In genomic region chr18:10793730-10794370, GRCh38 we compare ENCODE assay signal across 30 cellular contexts.
"Had no signal": no experiment of that assay in that cellular context is flagged by ENCODE, and none has a peak within 500 bp of the region (broad histone marks: within the 10 kb centered on the region; RNA-seq: fewer than 3 reads in every experiment).

No MANE protein-coding gene starts in this region.

- H3K27ac ChIP-seq: adrenal gland, body of pancreas, breast epithelium, SJSA1 had no signal

- ATAC-seq: activated naive CD4-positive, alpha-beta T cell treated with anti-CD3 and anti-CD28 coated beads, Interleukin-2, amount 50 U/mL, for 72 hours; activated T-cell treated with anti-CD3 and anti-CD28 coated beads, Interleukin-2, amount 50 U/mL, for 4 hours; body of pancreas; Panc1 had no signal

- H3K4me1 Mint-ChIP-seq: activated CD4-positive, alpha-beta T cell treated with anti-CD3 and anti-CD28 coated beads, Interleukin-2, amount 10 ng/mL, durations not matched to agents 7 days and 5 days had no signal

- H3K27ac Mint-ChIP-seq: activated CD4-positive, alpha-beta memory T cell treated with anti-CD3 and anti-CD28 coated beads for 36 hours; activated CD4-positive, alpha-beta T cell treated with anti-CD3 and anti-CD28 coated beads, Interleukin-2, amount 10 ng/mL, durations not matched to agents 7 days and 5 days; activated naive CD4-positive, alpha-beta T cell treated with anti-CD3 and anti-CD28 coated beads for 36 hours; activated naive CD4-positive, alpha-beta T cell treated with anti-CD3 and anti-CD28 coated beads, Interleukin-2, amount 50 U/mL, for 72 hours; activated T-helper 1 cell treated with anti-CD3 and anti-CD28 coated beads, Interleukin-12 subunit alpha, Interleukin-12 subunit beta, Interleukin-2, Interleukin-4 antibody, amounts not matched to agents 30 ng/mL and 10 ng/mL and 1 ng/mL, durations not matched to agents 14 hours and 24 hours and 36 hours; T-helper 1 cell treated with Interleukin-12 subunit alpha and Interleukin-12 subunit beta and Interleukin-4 antibody, amounts not matched to agents 30 μg/mL and 1 μg/mL, for 36 hours; T-helper 2 cell treated with Interferon-gamma antibody and Interleukin-4, amounts not matched to agents 5 μg/mL and 100 μg/mL, for 36 hours had no signal

- H3K9me3 Mint-ChIP-seq: activated CD4-positive, alpha-beta memory T cell treated with anti-CD3 and anti-CD28 coated beads for 36 hours; activated CD4-positive, alpha-beta T cell treated with anti-CD3 and anti-CD28 coated beads, Interleukin-2, amount 10 ng/mL, durations not matched to agents 7 days and 5 days; activated naive CD4-positive, alpha-beta T cell treated with anti-CD3 and anti-CD28 coated beads for 36 hours; activated naive CD4-positive, alpha-beta T cell treated with anti-CD3 and anti-CD28 coated beads, Interleukin-2, amount 50 U/mL, for 72 hours; activated T-cell treated with anti-CD3 and anti-CD28 coated beads, Interleukin-2, amount 50 U/mL, for 4 hours; activated T-helper 1 cell treated with anti-CD3 and anti-CD28 coated beads, Interleukin-12 subunit alpha, Interleukin-12 subunit beta, Interleukin-2, Interleukin-4 antibody, amounts not matched to agents 30 ng/mL and 10 ng/mL and 1 ng/mL, durations not matched to agents 14 hours and 24 hours and 36 hours; T-helper 1 cell treated with Interleukin-12 subunit alpha and Interleukin-12 subunit beta and Interleukin-4 antibody, amounts not matched to agents 30 μg/mL and 1 μg/mL, for 36 hours; T-helper 2 cell treated with Interferon-gamma antibody and Interleukin-4, amounts not matched to agents 5 μg/mL and 100 μg/mL, for 36 hours had no signal

- H3K36me3 ChIP-seq: adrenal gland, breast epithelium, SJSA1 had no signal

- H3K4me1 ChIP-seq: adrenal gland, breast epithelium had no signal

- H3K36me3 Mint-ChIP-seq: activated CD4-positive, alpha-beta memory T cell treated with anti-CD3 and anti-CD28 coated beads for 36 hours; activated naive CD4-positive, alpha-beta T cell treated with anti-CD3 and anti-CD28 coated beads, Interleukin-2, amount 50 U/mL, for 72 hours had no signal

- H3K9me3 ChIP-seq: adrenal gland, body of pancreas, breast epithelium, MG63, SJSA1, SK-N-SH had no signal

- H3K27me3 ChIP-seq: adrenal gland, body of pancreas, breast epithelium, MG63, SJSA1 had no signal

- DNase-seq: activated CD4-positive, alpha-beta memory T cell treated with anti-CD3 and anti-CD28 coated beads for 36 hours; activated CD4-positive, alpha-beta T cell treated with anti-CD3 and anti-CD28 coated beads, Interleukin-2, amount 10 ng/mL, durations not matched to agents 7 days and 5 days; activated CD8-positive, alpha-beta memory T cell treated with anti-CD3 and anti-CD28 coated beads, Interleukin-2, amount 50 U/mL, for 4 hours; activated gamma-delta T cell treated with Interleukin-2 at 50 U/mL for 16 hours; activated naive CD4-positive, alpha-beta T cell treated with anti-CD3 and anti-CD28 coated beads for 36 hours; activated T-cell treated with anti-CD3 and anti-CD28 coated beads for 4 hours; activated T-cell treated with anti-CD3 and anti-CD28 coated beads, Interleukin-2, amount 50 U/mL, for 4 hours; adrenal gland; body of pancreas; Kasumi-1; MG63; NCI-H1048; NCI-H1105 treated with DMSO at 0.1 percent for 48 hours; NCI-H1436; NCI-H1694; NCI-H1930; NCI-H2081 treated with DMSO at 0.1 percent for 48 hours; NCI-H226; NCI-H446 treated with DMSO at 0.1 percent for 48 hours; NCI-H524; NCI-H69; SHP77; SK-N-SH had no signal

- H3K4me3 ChIP-seq: adrenal gland, body of pancreas, breast epithelium, MG63, SJSA1 had no signal

- H3K4me3 Mint-ChIP-seq: activated CD4-positive, alpha-beta memory T cell treated with anti-CD3 and anti-CD28 coated beads for 36 hours; activated CD4-positive, alpha-beta T cell treated with anti-CD3 and anti-CD28 coated beads, Interleukin-2, amount 10 ng/mL, durations not matched to agents 7 days and 5 days; activated naive CD4-positive, alpha-beta T cell treated with anti-CD3 and anti-CD28 coated beads for 36 hours; activated T-cell treated with anti-CD3 and anti-CD28 coated beads, Interleukin-2, amount 50 U/mL, for 4 hours; activated T-helper 1 cell treated with anti-CD3 and anti-CD28 coated beads, Interleukin-12 subunit alpha, Interleukin-12 subunit beta, Interleukin-2, Interleukin-4 antibody, amounts not matched to agents 30 ng/mL and 10 ng/mL and 1 ng/mL, durations not matched to agents 14 hours and 24 hours and 36 hours; T-helper 1 cell treated with Interleukin-12 subunit alpha and Interleukin-12 subunit beta and Interleukin-4 antibody, amounts not matched to agents 30 μg/mL and 1 μg/mL, for 36 hours; T-helper 2 cell treated with Interferon-gamma antibody and Interleukin-4, amounts not matched to agents 5 μg/mL and 100 μg/mL, for 36 hours had no signal
